15 cellular contexts compared by ENCODE assay signal in genomic region chr6:165098165-165098564, GRCh38.
DNase-seq lines count a peak whose midpoint lies in the region; ATAC-seq and TF ChIP-seq lines count a peak whose summit lies in the region.
"Had no signal": no experiment of that assay in that cellular context is flagged by ENCODE, and none has a peak within 500 bp of the region (broad histone marks: within the 10 kb centered on the region; RNA-seq: fewer than 3 reads in every experiment).

No MANE protein-coding gene starts in this region.

- H3K27ac ChIP-seq in SJSA1 = peak overlapping the region; percentile 89
- H3K27ac ChIP-seq: left lung, testis had no signal

- TF ChIP-seq CTCF in GM06990 (IDR thresholded peaks at IDR 0.05; ENCODE audit: insufficient read depth, low read length, poor library complexity, severe bottlenecking) = peak; percentile 25

- H3K4me1 ChIP-seq in SJSA1 (replicated peaks) = peaks cover 47% of the 10 kb centered on the region
- H3K4me1 ChIP-seq: left lung, testis had no signal

- ATAC-seq in HG02852 (IDR thresholded peaks at IDR 0.05; ENCODE audit: unreplicated experiment) (peak; percentile 54), HG03354 (IDR thresholded peaks at IDR 0.05; ENCODE audit: poor library complexity, severe bottlenecking, unreplicated experiment) (no peak), GM19455 (IDR thresholded peaks at IDR 0.05; ENCODE audit: unreplicated experiment) (no peak)
- ATAC-seq: activated CD4-positive, alpha-beta T cell treated with anti-CD3 and anti-CD28 coated beads for 36 hours; left lung had no signal

- no peak for DNase-seq in GM06990 (ENCODE audit: extremely low read depth, insufficient read length)
- DNase-seq in SJSA1 (ENCODE audit: low read depth in 1 of 2, low spot score in 2 of 2) = peak in 1 of 2 experiments; percentile 30
- peak; percentile 14 for DNase-seq in iPS DF 4.7 (ENCODE audit: extremely low read depth, low spot score)
- DNase-seq in SW480 (ENCODE audit: low spot score) = no peak
- DNase-seq in NOMO-1 (lab: John Stamatoyannopoulos, UW; ENCODE audit: unreplicated experiment in 2 of 2) = no peak
- DNase-seq: activated CD4-positive, alpha-beta T cell treated with anti-CD3 and anti-CD28 coated beads for 36 hours; anterior cingulate cortex; effector CD8-positive, alpha-beta T cell; left lung; NCI-H510A; small intestine; testis had no signal

- H3K27me3 ChIP-seq in GM06990 (replicated peaks; ENCODE audit: control insufficient read depth, insufficient read depth, low read length) (no peaks in the 10 kb centered on the region), SJSA1 (replicated peaks) (no peaks in the 10 kb centered on the region)
- H3K27me3 ChIP-seq: left lung, testis had no signal

- H3K36me3 ChIP-seq in GM06990 (ENCODE audit: control insufficient read depth, insufficient read depth, low read length) = no peaks in the 10 kb centered on the region
- H3K36me3 ChIP-seq in SJSA1 = peaks cover 12% of the 10 kb centered on the region
- H3K36me3 ChIP-seq: left lung had no signal

- peaks cover 11% of the 10 kb centered on the region; the same call in 1 of the 2 replicates for H3K9me3 ChIP-seq in SJSA1 (replicated peaks)
- H3K9me3 ChIP-seq: testis had no signal

- H3K4me3 ChIP-seq in GM06990 (replicated peaks; ENCODE audit: low read depth, low read length) = no peak overlapping the region
- H3K4me3 ChIP-seq in SJSA1 = no peak overlapping the region
- H3K4me3 ChIP-seq: left lung, testis had no signal
